Comparison of ENCODE assay signal across 12 cellular contexts in the genomic region with DNA sequence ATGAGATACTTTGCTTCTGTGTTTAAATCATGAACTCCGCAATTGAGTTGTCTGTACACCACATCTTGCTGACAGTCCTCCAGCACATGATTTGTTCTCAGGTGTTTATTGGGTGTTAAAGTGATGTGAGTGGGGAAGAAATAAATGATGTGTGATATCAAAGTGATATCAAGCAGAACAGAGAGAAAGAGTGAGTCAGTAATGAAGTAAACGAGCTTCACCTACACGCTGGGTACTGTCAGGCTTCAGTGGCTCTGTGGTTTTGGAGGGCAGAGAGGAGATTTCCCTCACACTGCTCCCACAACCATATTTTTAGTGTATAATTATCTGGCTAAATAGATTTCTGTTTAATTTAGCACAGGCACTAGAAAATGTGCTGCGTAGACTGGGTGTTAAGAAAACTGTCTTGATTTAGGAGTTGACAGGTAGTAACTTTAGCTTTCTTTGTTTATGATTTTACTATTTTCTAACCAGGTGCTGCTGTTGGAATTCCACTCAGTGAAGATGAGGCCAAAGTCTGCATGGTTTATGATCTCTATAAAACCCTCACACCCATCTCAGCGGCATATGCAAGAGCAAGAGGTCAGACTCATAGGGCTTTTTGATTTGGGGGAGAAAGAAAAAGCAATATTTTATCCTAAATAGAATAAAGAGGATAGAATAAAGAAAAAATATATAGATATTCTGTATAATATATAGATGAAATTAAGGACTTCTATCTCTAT. TPM values are rescaled to one million over a fixed set of nuclear protein-coding genes. Genes with fewer than 3 reads are reported as not detected.
DNase-seq lines count a peak whose midpoint lies in the region; ATAC-seq lines count a peak whose summit lies in the region.
"Had no signal": no experiment of that assay in that cellular context is flagged by ENCODE, and none has a peak within 500 bp of the region (broad histone marks: within the 10 kb centered on the region; RNA-seq: fewer than 3 reads in every experiment).

No MANE protein-coding gene starts in this region.

- no peak overlapping the region for H3K27ac ChIP-seq in substantia nigra (ENCODE audit: low read depth, low read length, poor library complexity, severe bottlenecking)
- H3K27ac ChIP-seq: C4-2B, parathyroid adenoma had no signal

- no peak overlapping the region for H3K27ac Mint-ChIP-seq in activated naive CD8-positive, alpha-beta T cell treated with anti-CD3 and anti-CD28 coated beads, Interleukin-2, amount 50 U/mL, for 24 hours
- no peak overlapping the region for H3K27ac Mint-ChIP-seq in activated T-helper 17 cell treated with anti-CD3 and anti-CD28 coated beads, Interleukin-2, amount 50 U/mL, for 72 hours
- H3K27ac Mint-ChIP-seq: effector memory CD8-positive, alpha-beta T cell; T-helper 1 cell treated with Interleukin-12 subunit alpha and Interleukin-12 subunit beta and Interleukin-4 antibody, amounts not matched to agents 30 μg/mL and 1 μg/mL, for 36 hours had no signal

- H3K36me3 Mint-ChIP-seq in activated naive CD8-positive, alpha-beta T cell treated with anti-CD3 and anti-CD28 coated beads, Interleukin-2, amount 50 U/mL, for 24 hours (ENCODE audit: low read depth), result peaks cover 73% of the 10 kb centered on the region
- peaks cover 100% of the 10 kb centered on the region for H3K36me3 Mint-ChIP-seq in activated T-helper 17 cell treated with anti-CD3 and anti-CD28 coated beads, Interleukin-2, amount 50 U/mL, for 72 hours (ENCODE audit: low read depth)

- no peaks in the 10 kb centered on the region for H3K9me3 Mint-ChIP-seq in activated naive CD8-positive, alpha-beta T cell treated with anti-CD3 and anti-CD28 coated beads, Interleukin-2, amount 50 U/mL, for 24 hours
- no peaks in the 10 kb centered on the region for H3K9me3 Mint-ChIP-seq in activated T-helper 17 cell treated with anti-CD3 and anti-CD28 coated beads, Interleukin-2, amount 50 U/mL, for 72 hours
- H3K9me3 Mint-ChIP-seq: effector memory CD8-positive, alpha-beta T cell; T-helper 1 cell treated with Interleukin-12 subunit alpha and Interleukin-12 subunit beta and Interleukin-4 antibody, amounts not matched to agents 30 μg/mL and 1 μg/mL, for 36 hours had no signal

- in situ Hi-C loops in Caki2 (cut with HindIII; ENCODE audit: low pct_unique_long_range_greater_than_20kb, low sequenced_read_pairs), result no loop called here

- peak; percentile 74 for ATAC-seq in GM19395 (IDR thresholded peaks at IDR 0.05; ENCODE audit: unreplicated experiment)
- peak; percentile 80 for ATAC-seq in HG03175 (IDR thresholded peaks at IDR 0.05; ENCODE audit: unreplicated experiment)
- ATAC-seq in activated naive CD8-positive, alpha-beta T cell treated with anti-CD3 and anti-CD28 coated beads, Interleukin-2, amount 50 U/mL, for 24 hours, result peak; percentile 75
- ATAC-seq in activated T-helper 17 cell treated with anti-CD3 and anti-CD28 coated beads, Interleukin-2, amount 50 U/mL, for 72 hours (replicated peaks), result no peak
- ATAC-seq: effector memory CD8-positive, alpha-beta T cell had no signal

- H3K27me3 Mint-ChIP-seq in activated naive CD8-positive, alpha-beta T cell treated with anti-CD3 and anti-CD28 coated beads, Interleukin-2, amount 50 U/mL, for 24 hours, result no peaks in the 10 kb centered on the region
- H3K27me3 Mint-ChIP-seq in activated T-helper 17 cell treated with anti-CD3 and anti-CD28 coated beads, Interleukin-2, amount 50 U/mL, for 72 hours, result no peaks in the 10 kb centered on the region
- H3K27me3 Mint-ChIP-seq: effector memory CD8-positive, alpha-beta T cell had no signal

- H3K4me1 Mint-ChIP-seq in activated naive CD8-positive, alpha-beta T cell treated with anti-CD3 and anti-CD28 coated beads, Interleukin-2, amount 50 U/mL, for 24 hours, result peaks cover 21% of the 10 kb centered on the region
- H3K4me1 Mint-ChIP-seq in activated T-helper 17 cell treated with anti-CD3 and anti-CD28 coated beads, Interleukin-2, amount 50 U/mL, for 72 hours, result peaks cover 5% of the 10 kb centered on the region

- DNase-seq in Caki2 (ENCODE audit: low read depth) (peak; percentile 92), NCI-H345 (lab: John Stamatoyannopoulos, UW) (no peak), substantia nigra (lab: John Stamatoyannopoulos, UW) (no peak), NCI-H82 treated with DMSO at 0.1 percent for 48 hours (lab: John Stamatoyannopoulos, UW; ENCODE audit: unreplicated experiment) (no peak)
- DNase-seq in activated naive CD8-positive, alpha-beta T cell treated with anti-CD3 and anti-CD28 coated beads, Interleukin-2, amount 50 U/mL, for 24 hours, result no peak
- DNase-seq: effector memory CD8-positive, alpha-beta T cell had no signal

- H3K4me3 Mint-ChIP-seq in activated naive CD8-positive, alpha-beta T cell treated with anti-CD3 and anti-CD28 coated beads, Interleukin-2, amount 50 U/mL, for 24 hours, result no peak overlapping the region
- H3K4me3 Mint-ChIP-seq in activated T-helper 17 cell treated with anti-CD3 and anti-CD28 coated beads, Interleukin-2, amount 50 U/mL, for 72 hours, result no peak overlapping the region
- H3K4me3 Mint-ChIP-seq: effector memory CD8-positive, alpha-beta T cell; T-helper 1 cell treated with Interleukin-12 subunit alpha and Interleukin-12 subunit beta and Interleukin-4 antibody, amounts not matched to agents 30 μg/mL and 1 μg/mL, for 36 hours had no signal

RNA-seq across cellular contexts. Expression of a gene that starts 21.2 kb away (rescaled TPM):
- 28.2 and 55.3 TPM in 2 replicates for total RNA-seq in Caki2 (2014; rRNA removed; shearing (Covaris generic); ENCODE audit: low replicate concordance)
- total RNA-seq in activated T-helper 17 cell treated with anti-CD3 and anti-CD28 coated beads, Interleukin-2, amount 50 U/mL, for 72 hours, result 100 to 1,000 TPM; 117 to 247 TPM
